ENCODE assay signal across 9 cellular contexts in the genomic region with DNA sequence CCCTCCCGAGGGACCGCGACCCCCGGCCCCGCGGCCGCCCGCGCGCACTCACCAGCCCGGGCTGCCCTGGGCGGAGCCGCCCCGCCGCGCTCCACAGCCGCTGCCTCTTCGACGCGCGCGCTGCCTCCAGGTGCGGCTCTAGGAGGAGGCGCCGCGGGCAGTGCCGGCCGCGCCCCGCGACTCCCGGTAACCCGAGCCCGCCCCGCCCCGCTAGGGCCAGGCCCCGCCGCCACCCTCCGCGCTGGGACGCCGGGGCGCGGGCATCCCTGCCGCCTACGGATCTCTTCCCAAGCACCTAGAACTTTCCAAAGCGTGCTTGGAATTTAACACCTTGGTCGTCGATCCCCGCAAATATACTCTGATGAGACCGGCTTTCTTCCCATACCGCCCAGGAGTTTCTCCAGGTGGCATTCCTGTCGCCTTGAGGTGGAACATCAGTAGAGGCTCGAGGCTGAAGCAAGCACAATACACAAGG.
DNase-seq lines count a peak whose midpoint lies in the region; ATAC-seq, FAIRE-seq and TF ChIP-seq lines count a peak whose summit lies in the region.
"Had no signal": no experiment of that assay in that cellular context is flagged by ENCODE, and none has a peak within 500 bp of the region (broad histone marks: within the 10 kb centered on the region; RNA-seq: fewer than 3 reads in every experiment).

A gene with protein sequence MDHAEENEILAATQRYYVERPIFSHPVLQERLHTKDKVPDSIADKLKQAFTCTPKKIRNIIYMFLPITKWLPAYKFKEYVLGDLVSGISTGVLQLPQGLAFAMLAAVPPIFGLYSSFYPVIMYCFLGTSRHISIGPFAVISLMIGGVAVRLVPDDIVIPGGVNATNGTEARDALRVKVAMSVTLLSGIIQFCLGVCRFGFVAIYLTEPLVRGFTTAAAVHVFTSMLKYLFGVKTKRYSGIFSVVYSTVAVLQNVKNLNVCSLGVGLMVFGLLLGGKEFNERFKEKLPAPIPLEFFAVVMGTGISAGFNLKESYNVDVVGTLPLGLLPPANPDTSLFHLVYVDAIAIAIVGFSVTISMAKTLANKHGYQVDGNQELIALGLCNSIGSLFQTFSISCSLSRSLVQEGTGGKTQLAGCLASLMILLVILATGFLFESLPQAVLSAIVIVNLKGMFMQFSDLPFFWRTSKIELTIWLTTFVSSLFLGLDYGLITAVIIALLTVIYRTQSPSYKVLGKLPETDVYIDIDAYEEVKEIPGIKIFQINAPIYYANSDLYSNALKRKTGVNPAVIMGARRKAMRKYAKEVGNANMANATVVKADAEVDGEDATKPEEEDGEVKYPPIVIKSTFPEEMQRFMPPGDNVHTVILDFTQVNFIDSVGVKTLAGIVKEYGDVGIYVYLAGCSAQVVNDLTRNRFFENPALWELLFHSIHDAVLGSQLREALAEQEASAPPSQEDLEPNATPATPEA (minus strand): TSS at position 162 of the 475 bp plus-strand sequence. CDS start 24,693 bp downstream, outside the sequence.

- peak; percentile 69 for ATAC-seq in stimulated activated memory B cell treated with anti-CD40 and anti-IgM and Interleukin-4, amounts not matched to agents 10 μg/mL and 1 μg/mL and 100 μg/mL, for 72 hours
- no peak for ATAC-seq in GM21723 (IDR thresholded peaks at IDR 0.05; ENCODE audit: unreplicated experiment)

- H3K4me3 Mint-ChIP-seq in activated naive CD8-positive, alpha-beta T cell: peak within 1 kb of the TSS; percentile 78
- peak within 1 kb of the TSS; percentile 75 for H3K4me3 Mint-ChIP-seq in stimulated activated memory B cell treated with anti-CD40 and anti-IgM and Interleukin-4, amounts not matched to agents 10 μg/mL and 1 μg/mL and 100 μg/mL, for 72 hours

- H3K9me3 Mint-ChIP-seq in activated naive CD8-positive, alpha-beta T cell (ENCODE audit: low read depth): no peaks in the 10 kb centered on the region
- peaks cover 8% of the 10 kb centered on the region for H3K9me3 Mint-ChIP-seq in stimulated activated memory B cell treated with anti-CD40 and anti-IgM and Interleukin-4, amounts not matched to agents 10 μg/mL and 1 μg/mL and 100 μg/mL, for 72 hours

- peak within 1 kb of the TSS; percentile 54 for H3K4me3 ChIP-seq in iPS-18c (ENCODE audit: insufficient read depth, low read depth, low read length)

- peaks cover 48% of the 10 kb centered on the region for H3K27me3 Mint-ChIP-seq in activated naive CD8-positive, alpha-beta T cell
- H3K27me3 Mint-ChIP-seq in stimulated activated memory B cell treated with anti-CD40 and anti-IgM and Interleukin-4, amounts not matched to agents 10 μg/mL and 1 μg/mL and 100 μg/mL, for 72 hours: peaks cover 81% of the 10 kb centered on the region

- peaks cover 2% of the 10 kb centered on the region for H3K9me3 ChIP-seq in iPS-18c (ENCODE audit: control insufficient read depth, insufficient read depth, low read length)

- DNase-seq in NCI-H82 (lab: John Stamatoyannopoulos, UW) (peak; percentile 43), NCI-H82 treated with DMSO at 0.1 percent for 48 hours (lab: John Stamatoyannopoulos, UW; ENCODE audit: unreplicated experiment) (no peak), urothelium cell line (ENCODE audit: low spot score) (no peak)

- no peaks in the 10 kb centered on the region for H3K36me3 Mint-ChIP-seq in activated naive CD8-positive, alpha-beta T cell
- H3K36me3 Mint-ChIP-seq in stimulated activated memory B cell treated with anti-CD40 and anti-IgM and Interleukin-4, amounts not matched to agents 10 μg/mL and 1 μg/mL and 100 μg/mL, for 72 hours: no peaks in the 10 kb centered on the region

- no peak for TF ChIP-seq EP300 in Ishikawa (IDR thresholded peaks at IDR 0.05; ENCODE audit: borderline replicate concordance)

- H3K27ac Mint-ChIP-seq in activated naive CD8-positive, alpha-beta T cell: no peak within 1 kb of the TSS
- no peak within 1 kb of the TSS for H3K27ac Mint-ChIP-seq in stimulated activated memory B cell treated with anti-CD40 and anti-IgM and Interleukin-4, amounts not matched to agents 10 μg/mL and 1 μg/mL and 100 μg/mL, for 72 hours

- TF ChIP-seq RAD21 in Ishikawa (IDR thresholded peaks at IDR 0.05; ENCODE audit: low read depth): no peak

- peaks cover 20% of the 10 kb centered on the region for H3K4me1 Mint-ChIP-seq in activated naive CD8-positive, alpha-beta T cell (ENCODE audit: low read depth)
- peaks cover 18% of the 10 kb centered on the region for H3K4me1 Mint-ChIP-seq in stimulated activated memory B cell treated with anti-CD40 and anti-IgM and Interleukin-4, amounts not matched to agents 10 μg/mL and 1 μg/mL and 100 μg/mL, for 72 hours

- FAIRE-seq in urothelium cell line (lab: Jason Lieb, UNC): no peak
- FAIRE-seq: TTC549 had no signal

TF ChIP-seq in Ishikawa, 13 proteins besides CTCF, POLR2A, EP300 and RAD21:
- TF ChIP-seq TCF12 (IDR thresholded peaks at IDR 0.05; ENCODE audit: low read depth): peak; percentile 23; the same call in 1 of the 2 replicates
- TF ChIP-seq, protein P1, sequence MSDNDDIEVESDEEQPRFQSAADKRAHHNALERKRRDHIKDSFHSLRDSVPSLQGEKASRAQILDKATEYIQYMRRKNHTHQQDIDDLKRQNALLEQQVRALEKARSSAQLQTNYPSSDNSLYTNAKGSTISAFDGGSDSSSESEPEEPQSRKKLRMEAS (IDR thresholded peaks at IDR 0.05): peak; percentile 74
- no peak for TF ChIP-seq ZBTB7A (IDR thresholded peaks at IDR 0.05; ENCODE audit: low read depth)
